Comparison of ENCODE assay signal across 17 cellular contexts in the genomic region with DNA sequence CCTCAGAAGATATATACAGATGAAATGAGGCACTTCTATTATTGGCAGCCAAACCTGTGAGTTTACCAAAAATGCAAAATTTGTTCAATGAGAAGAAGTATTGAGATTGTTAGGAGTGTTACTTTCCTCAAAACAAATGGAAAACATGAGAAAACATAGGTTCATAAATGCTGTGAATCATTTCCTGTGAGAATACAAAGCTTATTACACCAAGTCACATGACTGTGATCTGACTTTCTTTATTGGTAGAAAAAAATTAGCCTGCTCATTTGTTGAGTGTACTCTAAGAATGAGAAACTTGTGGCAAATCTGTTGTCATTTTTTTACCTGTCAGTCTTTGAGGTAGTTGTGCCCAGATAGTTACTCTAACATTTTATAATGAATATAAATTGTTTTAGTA.
DNase-seq lines count a peak whose midpoint lies in the region; ATAC-seq and TF ChIP-seq lines count a peak whose summit lies in the region.
"Had no signal": no experiment of that assay in that cellular context is flagged by ENCODE, and none has a peak within 500 bp of the region (broad histone marks: within the 10 kb centered on the region; RNA-seq: fewer than 3 reads in every experiment).

No MANE protein-coding gene starts in this region.

- H3K27me3 Mint-ChIP-seq in activated T-helper 1 cell treated with anti-CD3 and anti-CD28 coated beads, Interleukin-12 subunit alpha, Interleukin-12 subunit beta, Interleukin-2, Interleukin-4 antibody, amounts not matched to agents 30 ng/mL and 10 ng/mL and 1 ng/mL, durations not matched to agents 14 hours and 24 hours and 36 hours (ENCODE audit: insufficient read depth), result no peaks in the 10 kb centered on the region
- no peaks in the 10 kb centered on the region for H3K27me3 Mint-ChIP-seq in chondrocyte (ENCODE audit: low read depth)

- H3K4me1 ChIP-seq in body of pancreas, result no peaks in the 10 kb centered on the region
- H3K4me1 ChIP-seq: thyroid gland had no signal

- no peak for TF ChIP-seq POLR2A in body of pancreas (IDR thresholded peaks at IDR 0.05)

- no peak overlapping the region for H3K27ac ChIP-seq in body of pancreas
- H3K27ac ChIP-seq: heart right ventricle, KMS-11, thyroid gland had no signal

- ATAC-seq in HG03432 (IDR thresholded peaks at IDR 0.05; ENCODE audit: unreplicated experiment) (no peak), body of pancreas (no peak)
- ATAC-seq: heart right ventricle, right cardiac atrium had no signal

- H3K4me3 Mint-ChIP-seq in activated T-helper 1 cell treated with anti-CD3 and anti-CD28 coated beads, Interleukin-12 subunit alpha, Interleukin-12 subunit beta, Interleukin-2, Interleukin-4 antibody, amounts not matched to agents 30 ng/mL and 10 ng/mL and 1 ng/mL, durations not matched to agents 14 hours and 24 hours and 36 hours, result no peak overlapping the region
- no peak overlapping the region for H3K4me3 Mint-ChIP-seq in chondrocyte (ENCODE audit: unreplicated experiment)

- H3K4me1 Mint-ChIP-seq in activated T-helper 1 cell treated with anti-CD3 and anti-CD28 coated beads, Interleukin-12 subunit alpha, Interleukin-12 subunit beta, Interleukin-2, Interleukin-4 antibody, amounts not matched to agents 30 ng/mL and 10 ng/mL and 1 ng/mL, durations not matched to agents 14 hours and 24 hours and 36 hours (ENCODE audit: low read depth), result peaks cover 15% of the 10 kb centered on the region
- H3K4me1 Mint-ChIP-seq in chondrocyte (ENCODE audit: low read depth), result peaks cover 3% of the 10 kb centered on the region

- no peaks in the 10 kb centered on the region for H3K9me3 ChIP-seq in body of pancreas
- H3K9me3 ChIP-seq: heart right ventricle, thyroid gland had no signal

- peak overlapping the region; percentile 72 for H3K27ac Mint-ChIP-seq in activated T-helper 1 cell treated with anti-CD3 and anti-CD28 coated beads, Interleukin-12 subunit alpha, Interleukin-12 subunit beta, Interleukin-2, Interleukin-4 antibody, amounts not matched to agents 30 ng/mL and 10 ng/mL and 1 ng/mL, durations not matched to agents 14 hours and 24 hours and 36 hours
- no peak overlapping the region for H3K27ac Mint-ChIP-seq in chondrocyte (ENCODE audit: unreplicated experiment)

- no peak overlapping the region for H3K4me3 ChIP-seq in fibroblast of mammary gland (ENCODE audit: control insufficient read depth, low read depth, low read length)
- H3K4me3 ChIP-seq in body of pancreas, result no peak overlapping the region
- H3K4me3 ChIP-seq: heart right ventricle, thyroid gland had no signal

- H3K36me3 Mint-ChIP-seq in activated T-helper 1 cell treated with anti-CD3 and anti-CD28 coated beads, Interleukin-12 subunit alpha, Interleukin-12 subunit beta, Interleukin-2, Interleukin-4 antibody, amounts not matched to agents 30 ng/mL and 10 ng/mL and 1 ng/mL, durations not matched to agents 14 hours and 24 hours and 36 hours (ENCODE audit: low read depth), result no peaks in the 10 kb centered on the region
- peaks cover 2% of the 10 kb centered on the region for H3K36me3 Mint-ChIP-seq in chondrocyte (ENCODE audit: low read depth)

- intact Hi-C loops in activated T-helper 1 cell treated with anti-CD3 and anti-CD28 coated beads, Interleukin-12 subunit alpha, Interleukin-12 subunit beta, Interleukin-2, Interleukin-4 antibody, amounts not matched to agents 30 ng/mL and 10 ng/mL and 1 ng/mL, durations not matched to agents 14 hours and 24 hours and 36 hours (cut with micrococcal nuclease), result loop anchor here (1.0 to 10.0 kb wide), 4 partner anchors 40 to 1608 kb away; partner anchors contain the start of genes TMEM126A and TMEM135
- intact Hi-C loops in body of pancreas (cut with DNase I), result no loop called here

- no peaks in the 10 kb centered on the region for H3K27me3 ChIP-seq in body of pancreas
- H3K27me3 ChIP-seq: heart right ventricle, thyroid gland had no signal

- H3K9me3 Mint-ChIP-seq in activated T-helper 1 cell treated with anti-CD3 and anti-CD28 coated beads, Interleukin-12 subunit alpha, Interleukin-12 subunit beta, Interleukin-2, Interleukin-4 antibody, amounts not matched to agents 30 ng/mL and 10 ng/mL and 1 ng/mL, durations not matched to agents 14 hours and 24 hours and 36 hours, result peaks cover 9% of the 10 kb centered on the region
- H3K9me3 Mint-ChIP-seq in chondrocyte (ENCODE audit: low read depth), result no peaks in the 10 kb centered on the region

- no peaks in the 10 kb centered on the region for H3K36me3 ChIP-seq in body of pancreas (replicated peaks in 1 of 2; ENCODE audit: insufficient read depth in 1 of 2, low read depth in 2 of 2)
- H3K36me3 ChIP-seq: heart right ventricle, thyroid gland had no signal

- DNase-seq in A172 (ENCODE audit: low spot score) (peak; percentile 14), EL (peak; percentile 6), fibroblast of mammary gland (ENCODE audit: low read depth) (peak; percentile 44), chondrocyte (ENCODE audit: low spot score) (no peak), body of pancreas (no peak)
- DNase-seq in activated T-helper 1 cell treated with anti-CD3 and anti-CD28 coated beads, Interleukin-12 subunit alpha, Interleukin-12 subunit beta, Interleukin-2, Interleukin-4 antibody, amounts not matched to agents 30 ng/mL and 10 ng/mL and 1 ng/mL, durations not matched to agents 14 hours and 24 hours and 36 hours (ENCODE audit: low spot score), result no peak
- DNase-seq: activated CD4-positive, alpha-beta T cell treated with anti-CD3 and anti-CD28 coated beads, Interleukin-2, amount 50 U/mL, for 1 hour; AML-193; heart right ventricle; NCI-H1105 treated with DMSO at 0.1 percent for 48 hours; NCI-H2107; NCI-H510A; right cardiac atrium; SHP77 treated with DMSO at 0.1 percent for 48 hours; thyroid gland had no signal

- TF ChIP-seq CTCF in fibroblast of mammary gland (conservative IDR thresholded peaks at IDR 0.05; ENCODE audit: control insufficient read depth, insufficient read depth, low read depth, low read length), result no peak
- TF ChIP-seq CTCF in chondrocyte (IDR thresholded peaks at IDR 0.05), result no peak
- TF ChIP-seq CTCF in body of pancreas (IDR thresholded peaks at IDR 0.05), result no peak

Comparison
In these comparisons a context has a peak if more than half of its experiments do, and no peak if none do; other contexts are left out.
1. DNase-seq: peak in A172 (single experiment), EL (single experiment) and fibroblast of mammary gland (single experiment); none in activated T-helper 1 cell treated with anti-CD3 and anti-CD28 coated beads, Interleukin-12 subunit alpha, Interleukin-12 subunit beta, Interleukin-2, Interleukin-4 antibody, amounts not matched to agents 30 ng/mL and 10 ng/mL and 1 ng/mL, durations not matched to agents 14 hours and 24 hours and 36 hours (single experiment), chondrocyte (single experiment) and body of pancreas (0 of 4).